Comparison of ENCODE assay signal across 19 cellular contexts in the genomic region with DNA sequence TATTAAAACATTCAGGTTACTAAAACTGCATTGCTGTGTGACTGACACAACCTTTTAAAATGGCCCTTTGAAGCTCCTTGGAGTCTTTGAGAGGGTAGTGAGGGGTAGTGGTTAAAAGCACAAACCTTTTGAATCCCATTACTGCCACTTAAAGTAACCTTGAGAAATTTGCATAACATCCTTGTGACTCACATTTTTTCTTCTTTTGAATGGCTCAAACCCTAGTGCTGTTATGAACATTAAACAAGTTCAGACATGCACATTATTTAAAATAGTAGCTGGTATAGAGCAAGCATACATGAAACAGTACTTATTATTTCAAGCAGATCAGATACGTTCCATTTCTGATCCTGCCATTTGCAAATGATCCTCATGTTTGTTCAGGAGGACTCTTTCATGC. TPM values are rescaled to one million over a fixed set of nuclear protein-coding genes. Genes with fewer than 3 reads are reported as not detected.
DNase-seq lines count a peak whose midpoint lies in the region; ATAC-seq and TF ChIP-seq lines count a peak whose summit lies in the region.
"Had no signal": no experiment of that assay in that cellular context is flagged by ENCODE, and none has a peak within 500 bp of the region (broad histone marks: within the 10 kb centered on the region; RNA-seq: fewer than 3 reads in every experiment).

No MANE protein-coding gene starts in this region.

- no peak overlapping the region for H3K27ac Mint-ChIP-seq in T-helper 2 cell treated with Interferon-gamma antibody and Interleukin-4, amounts not matched to agents 5 μg/mL and 100 μg/mL, for 36 hours
- H3K27ac Mint-ChIP-seq: type B pancreatic cell had no signal

- no peaks in the 10 kb centered on the region for H3K9me3 ChIP-seq in psoas muscle
- H3K9me3 ChIP-seq: gastrocnemius medialis, prostate gland had no signal

- H3K36me3 ChIP-seq in psoas muscle (ENCODE audit: insufficient read depth in 1 of 2, low read depth in 1 of 2): no peaks in the 10 kb centered on the region
- H3K36me3 ChIP-seq: gastrocnemius medialis, prostate gland had no signal

- no peaks in the 10 kb centered on the region for H3K27me3 ChIP-seq in psoas muscle (ENCODE audit: insufficient read depth in 3 of 3, low read length in 2 of 3)

- no peak for ATAC-seq in psoas muscle
- ATAC-seq: gastrocnemius medialis had no signal

- CTCF ChIA-PET in GM10248 (lab: Yijun Ruan, JAX): interaction anchor here (1.1 to 2.8 kb wide), 2 partner anchors 12 to 365 kb away, joined by 3 to 17 read pairs; no protein-coding TSS in a partner anchor

- intact Hi-C loops in cardiac septum (cut with DNase I) (loop anchor here (5.0 to 10.0 kb wide), 3 partner anchors 56 to 189 kb away; a partner anchor contains a TSS), psoas muscle (cut with DNase I) (no loop called here)

- WGBS in psoas muscle, 3 donors: 81 to 90% (median 85%) methylated on average over 1 of the region's 1 CpG

- peaks cover 20% of the 10 kb centered on the region for H3K27me3 Mint-ChIP-seq in T-helper 2 cell treated with Interferon-gamma antibody and Interleukin-4, amounts not matched to agents 5 μg/mL and 100 μg/mL, for 36 hours (ENCODE audit: low read depth)

- DNase-seq in DMS79 (lab: John Stamatoyannopoulos, UW) (peak; percentile 66), HT1080 (ENCODE audit: low read depth) (peak; percentile 27), amniotic epithelial cell (ENCODE audit: low read depth) (peak; percentile 41), iris pigment epithelial cell (ENCODE audit: low read depth) (peak; percentile 65), cardiac septum (ENCODE audit: low spot score) (no peak), GM10248 (ENCODE audit: extremely low spot score) (no peak), psoas muscle (no peak)
- no peak for DNase-seq in T-helper 2 cell treated with Interferon-gamma antibody and Interleukin-4, amounts not matched to agents 5 μg/mL and 100 μg/mL, for 36 hours (ENCODE audit: low spot score)
- DNase-seq: activated CD4-positive, CD25-positive, alpha-beta regulatory T cell treated with anti-CD3 and anti-CD28 coated beads, Interleukin-2, amount 50 U/mL, for 72 hours; activated T-cell treated with anti-CD3 and anti-CD28 coated beads, Interleukin-2, amount 50 U/mL, for 48 hours; AML-193; anterior cingulate cortex; DMS 273 treated with DMSO at 0.1 percent for 48 hours; gastrocnemius medialis; islet precursor cell; stimulated activated CD8-positive, alpha-beta memory T cell treated with anti-CD3 and anti-CD28 coated beads, Interleukin-4, amount 100 ng/mL, for 48 hours had no signal

- H3K36me3 Mint-ChIP-seq in T-helper 2 cell treated with Interferon-gamma antibody and Interleukin-4, amounts not matched to agents 5 μg/mL and 100 μg/mL, for 36 hours (ENCODE audit: low read depth): no peaks in the 10 kb centered on the region
- H3K36me3 Mint-ChIP-seq: type B pancreatic cell had no signal

- peaks cover 17% of the 10 kb centered on the region for H3K4me1 Mint-ChIP-seq in T-helper 2 cell treated with Interferon-gamma antibody and Interleukin-4, amounts not matched to agents 5 μg/mL and 100 μg/mL, for 36 hours (ENCODE audit: low read depth)

- H3K4me3 ChIP-seq in psoas muscle: no peak overlapping the region
- H3K4me3 ChIP-seq: gastrocnemius medialis, prostate gland had no signal

- no peaks in the 10 kb centered on the region for H3K9me3 Mint-ChIP-seq in T-helper 2 cell treated with Interferon-gamma antibody and Interleukin-4, amounts not matched to agents 5 μg/mL and 100 μg/mL, for 36 hours
- H3K9me3 Mint-ChIP-seq: type B pancreatic cell had no signal

- POLR2A ChIA-PET in GM10248 (lab: Yijun Ruan, JAX): no interaction called here

- H3K4me1 ChIP-seq in psoas muscle: no peaks in the 10 kb centered on the region
- H3K4me1 ChIP-seq: prostate gland had no signal

- H3K27ac ChIP-seq in psoas muscle: no peak overlapping the region
- H3K27ac ChIP-seq: gastrocnemius medialis, prostate gland had no signal

- TF ChIP-seq CTCF in GM10248 (IDR thresholded peaks at IDR 0.05; ENCODE audit: control extremely low read depth, extremely low read depth, low read depth, missing control alignments) (no peak), psoas muscle (IDR thresholded peaks at IDR 0.05) (no peak)

- no peak overlapping the region for H3K4me3 Mint-ChIP-seq in T-helper 2 cell treated with Interferon-gamma antibody and Interleukin-4, amounts not matched to agents 5 μg/mL and 100 μg/mL, for 36 hours
- H3K4me3 Mint-ChIP-seq: type B pancreatic cell had no signal

RNA-seq across cellular contexts. Expression of a gene that starts 3.7 kb away (rescaled TPM):
- 0.20 and 0.37 TPM in 2 replicates for total RNA-seq in HT1080 (2014; rRNA removed; shearing (Covaris generic))
- 0.01 and 0.02 TPM in 2 replicates for polyA plus RNA-seq in HT1080 (2015; cell fraction: cytosol; rRNA removed)
- polyA plus RNA-seq in HT1080 (2015; cell fraction: nucleus; rRNA removed): 0.06 and 0.18 TPM in 2 replicates
- total RNA-seq in cardiac septum (0.57 TPM), psoas muscle (under 1 TPM in 3 of 4 donors, not detected in 1; 0.25 to 0.62 (median 0.39) TPM)
- under 1 TPM; 0.30 to 0.51 (median 0.35) TPM for polyA plus RNA-seq in psoas muscle
- total RNA-seq: OCI-LY7 had no signal

Comparison
In these comparisons a context has a peak if more than half of its experiments do, and no peak if none do; other contexts are left out.
1. DNase-seq: peak in DMS79 (single experiment), HT1080 (single experiment), amniotic epithelial cell (single experiment) and iris pigment epithelial cell (single experiment); none in cardiac septum (single experiment), T-helper 2 cell treated with Interferon-gamma antibody and Interleukin-4, amounts not matched to agents 5 μg/mL and 100 μg/mL, for 36 hours (single experiment), GM10248 (single experiment) and psoas muscle (0 of 2).